1 cellular context compared by ENCODE assay signal in genomic region chr19:36120092-36120983, GRCh38.
TF ChIP-seq lines count a peak whose summit lies in the region.

No MANE protein-coding gene starts in this region.

TF ChIP-seq in H1, 55 proteins besides CTCF, POLR2A, EP300 and RAD21:
- TF ChIP-seq NRF1 (IDR thresholded peaks at IDR 0.05; ENCODE audit: low read depth, low read length): no peak
- no peak for TF ChIP-seq SP2 (IDR thresholded peaks at IDR 0.05; ENCODE audit: low read length)
- no peak for TF ChIP-seq KDM5A (IDR thresholded peaks at IDR 0.05; ENCODE audit: low read length)
- no peak for TF ChIP-seq KDM1A (IDR thresholded peaks at IDR 0.05; ENCODE audit: borderline replicate concordance, low read length)
- TF ChIP-seq RBBP5 (IDR thresholded peaks at IDR 0.05; ENCODE audit: borderline replicate concordance, low read depth, low read length): no peak
- TF ChIP-seq, protein P1, sequence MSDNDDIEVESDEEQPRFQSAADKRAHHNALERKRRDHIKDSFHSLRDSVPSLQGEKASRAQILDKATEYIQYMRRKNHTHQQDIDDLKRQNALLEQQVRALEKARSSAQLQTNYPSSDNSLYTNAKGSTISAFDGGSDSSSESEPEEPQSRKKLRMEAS (IDR thresholded peaks at IDR 0.05): no peak
- TF ChIP-seq RNF2 (IDR thresholded peaks at IDR 0.05; ENCODE audit: borderline replicate concordance, low read depth, low read length, missing control alignments, poor library complexity, severe bottlenecking): no peak
- TF ChIP-seq RFX5 (IDR thresholded peaks at IDR 0.05; ENCODE audit: borderline replicate concordance, low read depth, low read length): no peak
- no peak for TF ChIP-seq CHD7 (IDR thresholded peaks at IDR 0.05; ENCODE audit: insufficient replicate concordance, low read length)
- no peak for TF ChIP-seq POLR2AphosphoS5 (IDR thresholded peaks at IDR 0.05; ENCODE audit: low read depth, low read length)
- no peak for TF ChIP-seq SP1 (IDR thresholded peaks at IDR 0.05; ENCODE audit: low read depth, low read length)
